Comparison of ENCODE assay signal across 23 cellular contexts in the genomic region with DNA sequence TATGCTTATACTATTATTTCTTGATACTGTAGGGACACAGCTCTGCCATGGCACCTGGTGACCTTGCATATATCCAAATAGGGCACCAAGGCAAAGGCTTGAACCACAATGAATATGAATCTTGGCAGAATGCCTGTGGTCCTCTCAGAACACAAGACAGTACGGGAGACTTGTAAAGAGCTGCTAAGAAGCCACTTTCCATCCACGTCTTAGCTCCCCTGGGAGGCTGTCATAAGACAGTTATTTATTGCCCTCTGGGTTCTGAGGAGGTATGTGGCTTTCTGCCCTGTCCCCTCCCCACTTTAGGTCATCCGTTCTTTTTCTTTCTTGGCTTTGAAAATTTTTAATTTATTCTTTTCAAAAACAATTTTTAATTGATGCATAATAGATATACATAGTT. TPM values are rescaled to one million over a fixed set of nuclear protein-coding genes. Genes with fewer than 3 reads are reported as not detected.
DNase-seq lines count a peak whose midpoint lies in the region; TF ChIP-seq lines count a peak whose summit lies in the region.
"Had no signal": no experiment of that assay in that cellular context is flagged by ENCODE, and none has a peak within 500 bp of the region (broad histone marks: within the 10 kb centered on the region; RNA-seq: fewer than 3 reads in every experiment).

No MANE protein-coding gene starts in this region.

- H3K36me3 Mint-ChIP-seq in activated T-helper 2 cell treated with anti-CD3 and anti-CD28 coated beads, Interferon-gamma antibody, Interleukin-2, Interleukin-4, amounts not matched to agents 10 μg/mL and 5 μg/mL and 100 μg/mL, durations not matched to agents 14 hours and 24 hours and 36 hours (ENCODE audit: low read depth), result no peaks in the 10 kb centered on the region
- H3K36me3 Mint-ChIP-seq: CD14-positive monocyte; CD8-positive, alpha-beta memory T cell had no signal

- POLR2A ChIA-PET in A673 (lab: Charles Lee; ENCODE audit: low non-redundant PET), result no interaction called here

- no peak for TF ChIP-seq CTCF in A673 (conservative IDR thresholded peaks at IDR 0.05; ENCODE audit: low read depth, low read length)

- H3K4me2 ChIP-seq in BLaER1 treated with 17β-estradiol and CSF1 and Interleukin-3, amounts not matched to agents 10 nM and 100 nM, result peak overlapping the region in 8 of 11 experiments; percentile 29 to 56 (median 48); a peak in 15 of 22 replicates
- H3K4me2 ChIP-seq: A549, KMS-11 had no signal

- H3K27me3 Mint-ChIP-seq in activated T-helper 2 cell treated with anti-CD3 and anti-CD28 coated beads, Interferon-gamma antibody, Interleukin-2, Interleukin-4, amounts not matched to agents 10 μg/mL and 5 μg/mL and 100 μg/mL, durations not matched to agents 14 hours and 24 hours and 36 hours (ENCODE audit: low read depth), result peaks cover 10% of the 10 kb centered on the region

- intact Hi-C loops in A673 (cut with micrococcal nuclease; ENCODE audit: unreplicated experiment), result no loop called here
- intact Hi-C loops in activated T-helper 2 cell treated with anti-CD3 and anti-CD28 coated beads, Interferon-gamma antibody, Interleukin-2, Interleukin-4, amounts not matched to agents 10 μg/mL and 5 μg/mL and 100 μg/mL, durations not matched to agents 14 hours and 24 hours and 36 hours (cut with micrococcal nuclease), result no loop called here

- H3K27ac ChIP-seq in A673 (ENCODE audit: low read depth, low read length, poor library complexity, severe bottlenecking), result no peak overlapping the region
- H3K27ac ChIP-seq in BLaER1 treated with 17β-estradiol and CSF1 and Interleukin-3, amounts not matched to agents 10 nM and 100 nM, result no peak overlapping the region
- H3K27ac ChIP-seq: A549, KMS-11, SJCRH30 had no signal

- no peaks in the 10 kb centered on the region for H3K9me3 ChIP-seq in A673 (ENCODE audit: low read depth, low read length, poor library complexity, severe bottlenecking)
- peaks cover 0 to 12% (median 0%) of the 10 kb centered on the region in 11 experiments; a peak in 4 of 22 replicates for H3K9me3 ChIP-seq in BLaER1 treated with 17β-estradiol and CSF1 and Interleukin-3, amounts not matched to agents 10 nM and 100 nM (replicated peaks in 1 of 11)

- H3K9ac ChIP-seq in BLaER1 treated with 17β-estradiol and CSF1 and Interleukin-3, amounts not matched to agents 10 nM and 100 nM, result no peak overlapping the region
- H3K9ac ChIP-seq: KMS-11 had no signal

- no peak overlapping the region for H3K4me3 Mint-ChIP-seq in activated T-helper 2 cell treated with anti-CD3 and anti-CD28 coated beads, Interferon-gamma antibody, Interleukin-2, Interleukin-4, amounts not matched to agents 10 μg/mL and 5 μg/mL and 100 μg/mL, durations not matched to agents 14 hours and 24 hours and 36 hours (ENCODE audit: low read depth)
- H3K4me3 Mint-ChIP-seq: CD14-positive monocyte; CD8-positive, alpha-beta memory T cell; HFFc6 had no signal

- H3K4me3 ChIP-seq in A673 (ENCODE audit: low read depth, low read length, poor library complexity, severe bottlenecking), result no peak overlapping the region
- no peak overlapping the region for H3K4me3 ChIP-seq in BLaER1 treated with 17β-estradiol and CSF1 and Interleukin-3, amounts not matched to agents 10 nM and 100 nM
- H3K4me3 ChIP-seq: A549, SJCRH30 had no signal

- no peaks in the 10 kb centered on the region for H3K4me1 ChIP-seq in A673 (ENCODE audit: insufficient read depth, low read length, poor library complexity, severe bottlenecking)
- peaks cover 7 to 25% (median 23%) of the 10 kb centered on the region in 10 experiments; a peak in 18 of 20 replicates for H3K4me1 ChIP-seq in BLaER1 treated with 17β-estradiol and CSF1 and Interleukin-3, amounts not matched to agents 10 nM and 100 nM
- H3K4me1 ChIP-seq: SJCRH30 had no signal

- H3K27ac Mint-ChIP-seq in activated T-helper 2 cell treated with anti-CD3 and anti-CD28 coated beads, Interferon-gamma antibody, Interleukin-2, Interleukin-4, amounts not matched to agents 10 μg/mL and 5 μg/mL and 100 μg/mL, durations not matched to agents 14 hours and 24 hours and 36 hours, result no peak overlapping the region
- H3K27ac Mint-ChIP-seq: CD14-positive monocyte; CD8-positive, alpha-beta memory T cell; HFFc6 had no signal

- peaks cover 9% of the 10 kb centered on the region for H3K4me1 Mint-ChIP-seq in activated T-helper 2 cell treated with anti-CD3 and anti-CD28 coated beads, Interferon-gamma antibody, Interleukin-2, Interleukin-4, amounts not matched to agents 10 μg/mL and 5 μg/mL and 100 μg/mL, durations not matched to agents 14 hours and 24 hours and 36 hours (ENCODE audit: low read depth)

- CTCF ChIA-PET in A673 (lab: Charles Lee), result no interaction called here

- BruUV-seq in A673 (replicated peaks; lab: Mats Ljungman, UMichigan), result no TSS peak

- H3K9me3 Mint-ChIP-seq in activated T-helper 2 cell treated with anti-CD3 and anti-CD28 coated beads, Interferon-gamma antibody, Interleukin-2, Interleukin-4, amounts not matched to agents 10 μg/mL and 5 μg/mL and 100 μg/mL, durations not matched to agents 14 hours and 24 hours and 36 hours, result peaks cover 4% of the 10 kb centered on the region
- H3K9me3 Mint-ChIP-seq: CD8-positive, alpha-beta memory T cell; HFFc6 had no signal

- no peaks in the 10 kb centered on the region for H4K20me1 ChIP-seq in BLaER1 treated with 17β-estradiol and CSF1 and Interleukin-3, amounts not matched to agents 10 nM and 100 nM

- peaks cover 4% of the 10 kb centered on the region for H3K27me3 ChIP-seq in A673 (replicated peaks; ENCODE audit: insufficient read depth, low read depth, low read length, poor library complexity)
- H3K27me3 ChIP-seq in BLaER1 treated with 17β-estradiol and CSF1 and Interleukin-3, amounts not matched to agents 10 nM and 100 nM, result no peaks in the 10 kb centered on the region
- H3K27me3 ChIP-seq: SJCRH30 had no signal

- peak; percentile 44 for DNase-seq in A673 (ENCODE audit: low spot score)
- peak; percentile 30 for DNase-seq in LoVo (ENCODE audit: low spot score)
- DNase-seq in RPMI8226, result peak; percentile 23
- no peak for DNase-seq in DMS153 treated with DMSO at 0.1 percent for 48 hours (lab: John Stamatoyannopoulos, UW; ENCODE audit: unreplicated experiment)
- DNase-seq in activated T-helper 2 cell treated with anti-CD3 and anti-CD28 coated beads, Interferon-gamma antibody, Interleukin-2, Interleukin-4, amounts not matched to agents 10 μg/mL and 5 μg/mL and 100 μg/mL, durations not matched to agents 14 hours and 24 hours and 36 hours (ENCODE audit: low spot score), result no peak
- no peak for DNase-seq in epidermal melanocyte (ENCODE audit: insufficient read length, low spot score)
- DNase-seq in NCI-H526 (lab: John Stamatoyannopoulos, UW), result no peak
- DNase-seq: Calu3; CD8-positive, alpha-beta memory T cell; H7; HFFc6; IMR-90; NCI-H1092 treated with DMSO at 0.1 percent for 48 hours; NCI-H1436; NCI-H2081 treated with DMSO at 0.1 percent for 48 hours; NCI-H748 treated with DMSO at 0.1 percent for 48 hours; PC-3; SJCRH30; T-helper 2 cell had no signal

- no peaks in the 10 kb centered on the region for H3K36me3 ChIP-seq in A673 (ENCODE audit: insufficient read depth, low read length, poor library complexity, severe bottlenecking)
- no peaks in the 10 kb centered on the region for H3K36me3 ChIP-seq in BLaER1 treated with 17β-estradiol and CSF1 and Interleukin-3, amounts not matched to agents 10 nM and 100 nM
- H3K36me3 ChIP-seq: SJCRH30 had no signal

RNA-seq across cellular contexts. Expression of gene MRPL33, which starts 29.8 kb away (rescaled TPM):
- 55.4 and 68.1 TPM in 2 replicates for total RNA-seq in A673 (2021)
- 57.7 and 58.9 TPM in 2 replicates for total RNA-seq in activated T-helper 2 cell treated with anti-CD3 and anti-CD28 coated beads, Interferon-gamma antibody, Interleukin-2, Interleukin-4, amounts not matched to agents 10 μg/mL and 5 μg/mL and 100 μg/mL, durations not matched to agents 14 hours and 24 hours and 36 hours

Comparison
In these comparisons a context has a peak if more than half of its experiments do, and no peak if none do; other contexts are left out.
1. DNase-seq: peak in A673 (single experiment), LoVo (single experiment) and RPMI8226 (single experiment); none in DMS153 treated with DMSO at 0.1 percent for 48 hours (single experiment), activated T-helper 2 cell treated with anti-CD3 and anti-CD28 coated beads, Interferon-gamma antibody, Interleukin-2, Interleukin-4, amounts not matched to agents 10 μg/mL and 5 μg/mL and 100 μg/mL, durations not matched to agents 14 hours and 24 hours and 36 hours (single experiment), epidermal melanocyte (single experiment) and NCI-H526 (0 of 2).